ENCODE assay signal across 1 cellular context in genomic region chr15:99632521-99632920, GRCh38.
TF ChIP-seq lines count a peak whose summit lies in the region.

No MANE protein-coding gene starts in this region.

TF ChIP-seq in GM23338, 12 proteins besides CTCF, POLR2A, EP300 and RAD21 (continued from another document):
- TF ChIP-seq ETS1 (IDR thresholded peaks at IDR 0.05) (no peak), ZNF462 (CRISPR knock-in tag; IDR thresholded peaks at IDR 0.05) (no peak), CREB1 (CRISPR knock-in tag; IDR thresholded peaks at IDR 0.05; ENCODE audit: low read depth) (no peak), EZH2 (IDR thresholded peaks at IDR 0.05; ENCODE audit: low read depth, unreplicated experiment) (no peak), POLR2AphosphoS5 (IDR thresholded peaks at IDR 0.05; ENCODE audit: low read depth) (no peak), JUNB (IDR thresholded peaks at IDR 0.05; ENCODE audit: unreplicated experiment) (no peak), ZNF331 (CRISPR knock-in tag; IDR thresholded peaks at IDR 0.05; ENCODE audit: low read depth) (no peak), EZH2phosphoT487 (IDR thresholded peaks at IDR 0.05; ENCODE audit: unreplicated experiment) (no peak), NANOG (IDR thresholded peaks at IDR 0.05; ENCODE audit: borderline replicate concordance) (no peak), STAT1 (IDR thresholded peaks at IDR 0.05; ENCODE audit: unreplicated experiment) (no peak)
TF ChIP-seq in GM23338: peak in this region for 0.
